ENCODE assay signal across 20 cellular contexts in genomic region chr17:49278076-49278475, GRCh38. TPM values are rescaled to one million over a fixed set of nuclear protein-coding genes. Genes with fewer than 3 reads are reported as not detected.
"Had no signal": no experiment of that assay in that cellular context is flagged by ENCODE, and none has a peak within 500 bp of the region (broad histone marks: within the 10 kb centered on the region; RNA-seq: fewer than 3 reads in every experiment).

No MANE protein-coding gene starts in this region.

- H3K27ac ChIP-seq: colonic mucosa, heart right ventricle, parathyroid adenoma, psoas muscle had no signal

- DNase-seq: cerebellar nuclear complex; colonic mucosa; effector CD4-positive, alpha-beta T cell; heart right ventricle; immature natural killer cell; left colon; left ventricle myocardium superior; mesenchymal stem cell; naive thymus-derived CD4-positive, alpha-beta T cell; nephron progenitor cell; psoas muscle; retina; small intestine; stimulated activated CD4-positive, alpha-beta T cell treated with anti-CD3 and anti-CD28 coated beads, Interleukin-12 subunit alpha, Interleukin-12 subunit beta, amount 100 ng/mL, for 4 hours; stimulated activated naive CD4-positive, alpha-beta T cell treated with Interleukin-2 at 50 U/mL for 16 hours; trophoblast cell had no signal

- H3K4me1 ChIP-seq: colonic mucosa, heart right ventricle, parathyroid adenoma, psoas muscle had no signal

- H3K36me3 ChIP-seq: colonic mucosa, heart right ventricle had no signal

- H3K79me2 ChIP-seq: parathyroid adenoma had no signal

- H3K4me1 Mint-ChIP-seq: immature natural killer cell; naive thymus-derived CD4-positive, alpha-beta T cell had no signal

- H3K9ac ChIP-seq: parathyroid adenoma had no signal

- H3K27me3 ChIP-seq: colonic mucosa, heart right ventricle had no signal

- H3K27ac Mint-ChIP-seq: immature natural killer cell; naive thymus-derived CD4-positive, alpha-beta T cell; nephron progenitor cell had no signal

- H3K9me3 ChIP-seq: colonic mucosa, psoas muscle had no signal

- H3K4me3 Mint-ChIP-seq: immature natural killer cell; naive thymus-derived CD4-positive, alpha-beta T cell; nephron progenitor cell had no signal

- H3K4me3 ChIP-seq: colonic mucosa, heart right ventricle, lung, psoas muscle had no signal

- ATAC-seq: heart right ventricle; left colon; left ventricle myocardium superior; naive thymus-derived CD4-positive, alpha-beta T cell; psoas muscle had no signal

- H3K9me3 Mint-ChIP-seq: immature natural killer cell had no signal

- H2AFZ ChIP-seq: parathyroid adenoma had no signal

- H3K36me3 Mint-ChIP-seq: immature natural killer cell had no signal

RNA-seq across cellular contexts. Expression of gene PHOSPHO1, which starts 47.5 kb away (rescaled TPM):
- total RNA-seq: colonic mucosa, glomerular endothelial cell, kidney epithelial cell, left colon had no signal
